In genomic region chr9:133114886-133115603, GRCh38 we compare ENCODE assay signal across 9 cellular contexts. TPM values are rescaled to one million over a fixed set of nuclear protein-coding genes. Genes with fewer than 3 reads are reported as not detected.
A peak's percentile ranks its signal among the peaks of the same experiment; 100 is the strongest.
DNase-seq lines count a peak whose midpoint lies in the region; ATAC-seq and TF ChIP-seq lines count a peak whose summit lies in the region.
"Had no signal": no experiment of that assay in that cellular context is flagged by ENCODE, and none has a peak within 500 bp of the region (broad histone marks: within the 10 kb centered on the region; RNA-seq: fewer than 3 reads in every experiment).

No MANE protein-coding gene starts in this region.

- H3K4me3 ChIP-seq in thoracic aorta (no peak overlapping the region), Caco-2 (ENCODE audit: low read depth, low read length) (no peak overlapping the region)
- H3K4me3 ChIP-seq: ovary had no signal

- H3K27me3 ChIP-seq in thoracic aorta (replicated peaks; ENCODE audit: insufficient read depth): no peaks in the 10 kb centered on the region
- H3K27me3 ChIP-seq in Caco-2 (replicated peaks; ENCODE audit: control insufficient read depth, insufficient read depth, low read length): no peaks in the 10 kb centered on the region
- H3K27me3 ChIP-seq: ovary had no signal

- peaks cover 37 to 61% of the 10 kb centered on the region in 2 donors for H3K4me1 ChIP-seq in thoracic aorta (ENCODE audit: control insufficient read depth in 1 of 2, low read depth in 2 of 2)
- H3K4me1 ChIP-seq in Caco-2: peaks cover 12% of the 10 kb centered on the region

- H3K9me3 ChIP-seq in thoracic aorta: no peaks in the 10 kb centered on the region
- H3K9me3 ChIP-seq in Caco-2: no peaks in the 10 kb centered on the region
- H3K9me3 ChIP-seq: ovary had no signal

- no peaks in the 10 kb centered on the region for H3K27me3 Mint-ChIP-seq in activated CD4-positive, alpha-beta T cell treated with anti-CD3 and anti-CD28 coated beads, Interleukin-2, amount 10 ng/mL, durations not matched to agents 24 days and 14 days
- H3K27me3 Mint-ChIP-seq in activated CD4-positive, alpha-beta memory T cell treated with anti-CD3 and anti-CD28 coated beads, Interleukin-2, amount 10 ng/mL, durations not matched to agents 7 days and 5 days: no peaks in the 10 kb centered on the region
- H3K27me3 Mint-ChIP-seq in Caco-2 (ENCODE audit: insufficient read depth, unreplicated experiment): no peaks in the 10 kb centered on the region

- H3K36me3 Mint-ChIP-seq in activated CD4-positive, alpha-beta T cell treated with anti-CD3 and anti-CD28 coated beads, Interleukin-2, amount 10 ng/mL, durations not matched to agents 24 days and 14 days (ENCODE audit: low read depth): peaks cover 14% of the 10 kb centered on the region
- peaks cover 18% of the 10 kb centered on the region for H3K36me3 Mint-ChIP-seq in activated CD4-positive, alpha-beta memory T cell treated with anti-CD3 and anti-CD28 coated beads, Interleukin-2, amount 10 ng/mL, durations not matched to agents 7 days and 5 days (ENCODE audit: low read depth)
- peaks cover 26% of the 10 kb centered on the region for H3K36me3 Mint-ChIP-seq in Caco-2 (ENCODE audit: insufficient read depth, unreplicated experiment)

- peaks cover 50% of the 10 kb centered on the region for H3K4me1 Mint-ChIP-seq in activated CD4-positive, alpha-beta T cell treated with anti-CD3 and anti-CD28 coated beads, Interleukin-2, amount 10 ng/mL, durations not matched to agents 24 days and 14 days
- H3K4me1 Mint-ChIP-seq in activated CD4-positive, alpha-beta memory T cell treated with anti-CD3 and anti-CD28 coated beads, Interleukin-2, amount 10 ng/mL, durations not matched to agents 7 days and 5 days: peaks cover 78% of the 10 kb centered on the region
- no peaks in the 10 kb centered on the region for H3K4me1 Mint-ChIP-seq in Caco-2 (ENCODE audit: low read depth, unreplicated experiment)

- DNase-seq in activated CD4-positive, alpha-beta T cell treated with anti-CD3 and anti-CD28 coated beads, Interleukin-2, amount 10 ng/mL, durations not matched to agents 24 days and 14 days: no peak
- no peak for DNase-seq in activated CD4-positive, alpha-beta T cell treated with anti-CD3 and anti-CD28 coated beads for 48 hours
- no peak for DNase-seq in activated CD4-positive, alpha-beta memory T cell treated with anti-CD3 and anti-CD28 coated beads, Interleukin-2, amount 10 ng/mL, durations not matched to agents 7 days and 5 days
- DNase-seq in left colon: peak; percentile 6 to 42
- no peak for DNase-seq in thoracic aorta (ENCODE audit: low spot score)
- no peak for DNase-seq in Caco-2
- DNase-seq in NCI-H748 treated with DMSO at 0.1 percent for 48 hours (lab: John Stamatoyannopoulos, UW): no peak

- H3K27ac Mint-ChIP-seq in activated CD4-positive, alpha-beta T cell treated with anti-CD3 and anti-CD28 coated beads, Interleukin-2, amount 10 ng/mL, durations not matched to agents 24 days and 14 days: peak overlapping the region; percentile 91
- peak overlapping the region; percentile 87 for H3K27ac Mint-ChIP-seq in activated CD4-positive, alpha-beta memory T cell treated with anti-CD3 and anti-CD28 coated beads, Interleukin-2, amount 10 ng/mL, durations not matched to agents 7 days and 5 days
- H3K27ac Mint-ChIP-seq in Caco-2 (ENCODE audit: unreplicated experiment): no peak overlapping the region

- POLR2A ChIA-PET in activated CD4-positive, alpha-beta memory T cell treated with anti-CD3 and anti-CD28 coated beads, Interleukin-2, amount 10 ng/mL, durations not matched to agents 7 days and 5 days (lab: Charles Lee): interaction anchor here (1.0 to 12.7 kb wide), 7 partner anchors 9 to 84 kb away, joined by 4 to 148 read pairs (median 5); partner anchors contain the start of gene GTF3C5
- POLR2A ChIA-PET in Caco-2 (lab: Charles Lee): no interaction called here

- no peaks in the 10 kb centered on the region for H3K9me3 Mint-ChIP-seq in activated CD4-positive, alpha-beta T cell treated with anti-CD3 and anti-CD28 coated beads, Interleukin-2, amount 10 ng/mL, durations not matched to agents 24 days and 14 days
- no peaks in the 10 kb centered on the region for H3K9me3 Mint-ChIP-seq in activated CD4-positive, alpha-beta memory T cell treated with anti-CD3 and anti-CD28 coated beads, Interleukin-2, amount 10 ng/mL, durations not matched to agents 7 days and 5 days
- no peaks in the 10 kb centered on the region for H3K9me3 Mint-ChIP-seq in Caco-2 (ENCODE audit: unreplicated experiment)

- no TSS peak for BruUV-seq in Caco-2 (replicated peaks; lab: Mats Ljungman, UMichigan)

- intact Hi-C loops in activated CD4-positive, alpha-beta T cell treated with anti-CD3 and anti-CD28 coated beads, Interleukin-2, amount 10 ng/mL, durations not matched to agents 24 days and 14 days (cut with micrococcal nuclease): loop anchor here (1.0 to 2.0 kb wide), 2 partner anchors 18 to 29 kb away; no protein-coding TSS in a partner anchor
- intact Hi-C loops in left colon (cut with DNase I, micrococcal nuclease): no loop called here
- intact Hi-C loops in Caco-2 (cut with micrococcal nuclease; ENCODE audit: unreplicated experiment): no loop called here

- H3K36me3 ChIP-seq in thoracic aorta (peaks cover 2% of the 10 kb centered on the region), Caco-2 (ENCODE audit: control insufficient read depth, insufficient read depth, low read length) (no peaks in the 10 kb centered on the region)
- H3K36me3 ChIP-seq: ovary had no signal

- H3K27ac ChIP-seq in thoracic aorta: peak overlapping the region; percentile 22 to 54
- H3K27ac ChIP-seq: ovary had no signal

- ATAC-seq in left colon (no peak), thoracic aorta (ENCODE audit: insufficient number of reproducible peaks, low FRiP score, low read depth) (no peak)
- ATAC-seq in activated CD4-positive, CD25-positive, alpha-beta regulatory T cell treated with anti-CD3 and anti-CD28 coated beads, Interleukin-2, amount 50 U/mL, for 24 hours: no peak

- no peak for TF ChIP-seq CTCF in thoracic aorta (IDR thresholded peaks at IDR 0.05)
- no peak for TF ChIP-seq CTCF in Caco-2 (IDR thresholded peaks at IDR 0.05; ENCODE audit: insufficient read depth in 1 of 2, low read depth in 1 of 2, low read length in 1 of 2, severe bottlenecking in 1 of 2, unreplicated experiment in 1 of 2)

- CTCF ChIA-PET in activated CD4-positive, alpha-beta memory T cell treated with anti-CD3 and anti-CD28 coated beads, Interleukin-2, amount 10 ng/mL, durations not matched to agents 7 days and 5 days (lab: Charles Lee): interaction anchor here (1.0 to 8.3 kb wide), 5 partner anchors 13 to 33 kb away, joined by 3 to 93 read pairs (median 5); no protein-coding TSS in a partner anchor
- CTCF ChIA-PET in Caco-2 (lab: Charles Lee): interaction anchor here (0.8 kb wide), 1 partner anchor 35 kb away, joined by 3 read pairs; no protein-coding TSS in a partner anchor

- peak overlapping the region; percentile 73 for H3K4me3 Mint-ChIP-seq in activated CD4-positive, alpha-beta T cell treated with anti-CD3 and anti-CD28 coated beads, Interleukin-2, amount 10 ng/mL, durations not matched to agents 24 days and 14 days
- H3K4me3 Mint-ChIP-seq in activated CD4-positive, alpha-beta memory T cell treated with anti-CD3 and anti-CD28 coated beads, Interleukin-2, amount 10 ng/mL, durations not matched to agents 7 days and 5 days: peak overlapping the region; percentile 35
- no peak overlapping the region for H3K4me3 Mint-ChIP-seq in Caco-2 (ENCODE audit: unreplicated experiment)

RNA-seq across cellular contexts. Expression of gene RALGDS, which starts 6.0 kb away (rescaled TPM):
- total RNA-seq in activated CD4-positive, alpha-beta T cell treated with anti-CD3 and anti-CD28 coated beads, Interleukin-2, amount 10 ng/mL, durations not matched to agents 24 days and 14 days: 93.0 and 96.7 TPM in 2 replicates
- 100 to 1,000 TPM; 113 to 123 TPM for total RNA-seq in activated CD4-positive, alpha-beta memory T cell treated with anti-CD3 and anti-CD28 coated beads, Interleukin-2, amount 10 ng/mL, durations not matched to agents 7 days and 5 days
- 10 to 100 TPM; 29.1 to 49.1 TPM for total RNA-seq in left colon
- total RNA-seq in thoracic aorta: 10 to 100 TPM; 30.3 to 98.8 TPM
- 18.7 and 19.7 TPM in 2 replicates for total RNA-seq in Caco-2 (2022)

RNA-seq across cellular contexts. Expression of gene GBGT1, which starts 48.7 kb away (rescaled TPM):
- total RNA-seq in activated CD4-positive, alpha-beta T cell treated with anti-CD3 and anti-CD28 coated beads, Interleukin-2, amount 10 ng/mL, durations not matched to agents 24 days and 14 days: 6.8 and 8.2 TPM in 2 replicates
- total RNA-seq in activated CD4-positive, alpha-beta memory T cell treated with anti-CD3 and anti-CD28 coated beads, Interleukin-2, amount 10 ng/mL, durations not matched to agents 7 days and 5 days: 1 to 10 TPM; 2.5 to 3.9 TPM
- total RNA-seq in left colon (1 to 10 TPM; 4.9 to 5.5 TPM), thoracic aorta (10 to 100 TPM; 45.5 to 46.8 TPM), Caco-2 (2022) (0.14 and 0.16 TPM in 2 replicates)

RNA-seq across cellular contexts. Expression of gene CEL, which starts 53.3 kb away (rescaled TPM):
- total RNA-seq in activated CD4-positive, alpha-beta T cell treated with anti-CD3 and anti-CD28 coated beads, Interleukin-2, amount 10 ng/mL, durations not matched to agents 24 days and 14 days: 1.8 and 2.0 TPM in 2 replicates
- 1 to 10 TPM; 1.1 to 1.4 TPM for total RNA-seq in activated CD4-positive, alpha-beta memory T cell treated with anti-CD3 and anti-CD28 coated beads, Interleukin-2, amount 10 ng/mL, durations not matched to agents 7 days and 5 days
- 1 to 10 TPM in 1 of 2 donors, under 1 TPM in 1; 0.64 to 2.4 TPM for total RNA-seq in left colon
- total RNA-seq in thoracic aorta: 1 to 10 TPM in 1 of 2 donors, under 1 TPM in 1; 0.78 to 5.3 TPM
- total RNA-seq in Caco-2 (2022): 1.9 and 2.0 TPM in 2 replicates

Comparison
In these comparisons a context has a peak if more than half of its experiments do, and no peak if none do; other contexts are left out.
1. DNase-seq: peak in left colon (2 of 2); none in activated CD4-positive, alpha-beta T cell treated with anti-CD3 and anti-CD28 coated beads, Interleukin-2, amount 10 ng/mL, durations not matched to agents 24 days and 14 days (single experiment), activated CD4-positive, alpha-beta T cell treated with anti-CD3 and anti-CD28 coated beads for 48 hours (single experiment), activated CD4-positive, alpha-beta memory T cell treated with anti-CD3 and anti-CD28 coated beads, Interleukin-2, amount 10 ng/mL, durations not matched to agents 7 days and 5 days (single experiment), thoracic aorta (single experiment), Caco-2 (0 of 2) and NCI-H748 treated with DMSO at 0.1 percent for 48 hours (single experiment).